ENCODE assay signal across 23 cellular contexts in genomic region chr2:226620176-226620575, GRCh38.
"Had no signal": no experiment of that assay in that cellular context is flagged by ENCODE, and none has a peak within 500 bp of the region (broad histone marks: within the 10 kb centered on the region; RNA-seq: fewer than 3 reads in every experiment).

No MANE protein-coding gene starts in this region.

- H3K4me1 Mint-ChIP-seq: memory B cell had no signal

- H3K27ac Mint-ChIP-seq: memory B cell had no signal

- DNase-seq: dermis blood vessel endothelial cell; dorsolateral prefrontal cortex; effector CD4-positive, alpha-beta T cell; effector memory CD4-positive, alpha-beta T cell; foreskin fibroblast; foreskin melanocyte; gastrocnemius medialis; glutamatergic neuron; head of caudate nucleus; heart right ventricle; hippocampal formation; left cardiac atrium; left lung; left ventricle myocardium superior; lower lobe of right lung; mesendoderm; mucosa of descending colon had no signal

- H3K4me1 ChIP-seq: lower lobe of right lung had no signal

- H3K4me3 ChIP-seq: coronary artery, dorsolateral prefrontal cortex, esophagus muscularis mucosa, gastrocnemius medialis, heart right ventricle, left lung, lower lobe of right lung, mucosa of descending colon had no signal

- H3K9me3 Mint-ChIP-seq: memory B cell had no signal

- H3K4me3 Mint-ChIP-seq: memory B cell had no signal

- H3K27me3 ChIP-seq: esophagus muscularis mucosa, gastrocnemius medialis, left lung had no signal

- FAIRE-seq: colon, endothelial cell of umbilical vein, islet of Langerhans had no signal

- H3K27ac ChIP-seq: coronary artery, dorsolateral prefrontal cortex, esophagus muscularis mucosa, gastrocnemius medialis, heart right ventricle, left lung, lower lobe of right lung had no signal

- H3K9me3 ChIP-seq: esophagus muscularis mucosa, gastrocnemius medialis, heart right ventricle, left lung, lower lobe of right lung, mucosa of descending colon had no signal

- H3K36me3 ChIP-seq: esophagus muscularis mucosa, gastrocnemius medialis, heart right ventricle, left lung, lower lobe of right lung had no signal

- H3K36me3 Mint-ChIP-seq: memory B cell had no signal

- ATAC-seq: gastrocnemius medialis, heart right ventricle, left cardiac atrium, left lung, left ventricle myocardium superior, lower lobe of right lung, mucosa of descending colon had no signal
